Comparison of ENCODE assay signal across 8 cellular contexts in genomic region chr6:129251669-129252376, GRCh38.
DNase-seq lines count a peak whose midpoint lies in the region; ATAC-seq and TF ChIP-seq lines count a peak whose summit lies in the region.

No MANE protein-coding gene starts in this region.

- TF ChIP-seq CTCF in fibroblast of mammary gland (conservative IDR thresholded peaks at IDR 0.05; ENCODE audit: control insufficient read depth, insufficient read depth, low read depth, low read length), result peak; percentile 89

- ATAC-seq in GM19438 (IDR thresholded peaks at IDR 0.05; ENCODE audit: low read depth, unreplicated experiment) (peak; percentile 89), HG03442 (IDR thresholded peaks at IDR 0.05; ENCODE audit: unreplicated experiment) (peak; percentile 97), GM21737 (IDR thresholded peaks at IDR 0.05; ENCODE audit: unreplicated experiment) (no peak)

- H3K4me3 ChIP-seq in fibroblast of mammary gland (ENCODE audit: control insufficient read depth, low read depth, low read length), result no peak overlapping the region

- DNase-seq in DMS153 treated with DMSO at 0.1 percent for 48 hours (lab: John Stamatoyannopoulos, UW; ENCODE audit: unreplicated experiment) (peak; percentile 42), NCI-H82 treated with DMSO at 0.1 percent for 48 hours (lab: John Stamatoyannopoulos, UW; ENCODE audit: unreplicated experiment) (peak; percentile 38), fibroblast of mammary gland (ENCODE audit: low read depth) (peak; percentile 75), non-pigmented ciliary epithelial cell (ENCODE audit: low read depth) (peak; percentile 45)
- peak; percentile 57 for DNase-seq in activated CD8-positive, alpha-beta memory T cell treated with anti-CD3 and anti-CD28 coated beads, Interleukin-2, amount 50 U/mL, for 48 hours
